In the genomic region with DNA sequence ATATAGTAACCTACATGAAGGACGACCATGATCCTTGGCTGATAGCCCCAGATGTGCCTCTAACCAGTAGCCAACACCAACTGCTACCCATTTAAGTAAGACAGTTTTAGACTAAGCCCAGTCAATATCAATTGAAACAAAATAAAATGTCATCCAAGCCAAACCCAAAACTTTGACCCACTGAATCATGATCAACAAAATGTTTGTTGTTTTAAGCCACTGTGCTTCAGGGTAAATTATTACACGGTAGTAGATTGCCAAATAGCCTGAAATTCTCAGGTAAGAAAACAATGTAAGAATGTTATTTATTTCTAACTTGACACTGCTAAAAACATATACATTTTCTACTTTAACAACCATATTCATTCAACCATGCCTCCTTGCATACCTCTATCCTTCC, we compare ENCODE assay signal across 28 cellular contexts.
"Had no signal": no experiment of that assay in that cellular context is flagged by ENCODE, and none has a peak within 500 bp of the region (broad histone marks: within the 10 kb centered on the region; RNA-seq: fewer than 3 reads in every experiment).

No MANE protein-coding gene starts in this region.

- H3K9me3 ChIP-seq: neutrophil, pancreas, prostate gland, testis, transverse colon, upper lobe of right lung, uterus had no signal

- DNase-seq: naive thymus-derived CD8-positive, alpha-beta T cell; nephron progenitor cell; nucleus accumbens; pancreas; right cardiac atrium; spleen; stimulated activated CD4-positive, alpha-beta T cell treated with anti-CD3 and anti-CD28 coated beads, Interleukin-12 subunit alpha, Interleukin-12 subunit beta, amount 100 ng/mL, for 4 hours; stimulated activated CD4-positive, alpha-beta T cell treated with anti-CD3 and anti-CD28 coated beads, Interleukin-1b, Interleukin-23, amount 100 ng/mL, for 48 hours; stimulated activated CD4-positive, alpha-beta T cell treated with anti-CD3 and anti-CD28 coated beads, Interleukin-4, amount 100 ng/mL, for 1 hour; stimulated activated CD4-positive, alpha-beta T cell treated with anti-CD3 and anti-CD28 coated beads, Interleukin-4, amount 100 ng/mL, for 4 hours; stimulated activated CD8-positive, alpha-beta memory T cell treated with anti-CD3 and anti-CD28 coated beads, Interleukin-4, amount 100 ng/mL, for 48 hours; stimulated activated naive CD4-positive, alpha-beta T cell; stimulated activated naive CD8-positive, alpha-beta T cell treated with anti-CD3 and anti-CD28 coated beads, Interleukin-15, amount 100 ng/mL, for 72 hours; stimulated activated naive CD8-positive, alpha-beta T cell treated with anti-CD3 and anti-CD28 coated beads, Interleukin-15, Interleukin-2, amounts not matched to agents 100 U/mL and 50 U/mL, for 24 hours; substantia nigra; testis; tibial artery; transverse colon; upper lobe of right lung; uterus had no signal

- H3K4me2 ChIP-seq: smooth muscle cell had no signal

- FAIRE-seq: pancreas had no signal

- H3K27me3 ChIP-seq: neutrophil, pancreas, spleen, suprapubic skin, testis, tibial artery, transverse colon, upper lobe of right lung, uterus had no signal

- ATAC-seq: naive thymus-derived CD8-positive, alpha-beta T cell; natural killer cell treated with Interleukin-12 subunit alpha and Interleukin-12 subunit beta and Interleukin-15 and Interleukin-18, amount 100 ng/mL, for 72 hours; pancreas; right cardiac atrium; sciatic nerve; stimulated activated memory B cell treated with anti-CD40 and anti-IgM and Interleukin-4, amounts not matched to agents 10 μg/mL and 1 μg/mL and 100 μg/mL, for 72 hours; stimulated activated naive CD8-positive, alpha-beta T cell treated with anti-CD3 and anti-CD28 coated beads, Interleukin-15, amount 100 ng/mL, for 72 hours; stimulated activated naive CD8-positive, alpha-beta T cell treated with anti-CD3 and anti-CD28 coated beads, Interleukin-15, Interleukin-2, amounts not matched to agents 100 U/mL and 50 U/mL, for 24 hours; upper lobe of right lung had no signal

- H3K27ac ChIP-seq: neutrophil, pancreas, prostate gland, skin epidermis, spleen, suprapubic skin, testis, tibial artery, transverse colon, upper lobe of right lung, uterus had no signal

- H3K4me1 ChIP-seq: pancreas, prostate gland, spleen, suprapubic skin, testis, tibial artery, transverse colon, upper lobe of right lung, uterus had no signal

- H3K4me3 ChIP-seq: pancreas, prostate gland, skin epidermis, smooth muscle cell, spleen, suprapubic skin, testis, tibial artery, transverse colon, upper lobe of right lung, uterus had no signal

- H3K36me3 ChIP-seq: neutrophil, pancreas, prostate gland, spleen, suprapubic skin, tibial artery, transverse colon, upper lobe of right lung, uterus had no signal
